20 cellular contexts compared by ENCODE assay signal in the genomic region with DNA sequence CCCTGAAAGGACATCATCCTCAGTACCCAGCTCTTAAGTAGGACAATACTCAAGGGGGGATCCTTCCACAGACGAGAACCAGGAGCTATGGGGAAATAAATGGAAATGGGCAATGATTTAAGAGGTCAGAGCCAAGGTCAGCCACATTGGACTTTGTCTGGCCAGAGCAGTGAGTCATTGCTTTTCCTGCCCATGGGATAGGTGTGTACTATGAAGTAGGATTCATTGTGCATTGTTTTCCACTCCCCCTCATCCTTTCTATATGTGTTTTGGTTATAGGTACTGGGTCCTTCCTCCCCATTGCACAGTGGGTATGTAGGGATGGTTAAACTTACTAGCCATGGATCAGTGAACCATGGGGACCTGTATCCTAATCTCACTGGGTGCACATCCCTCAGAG.
A peak's percentile ranks its signal among the peaks of the same experiment; 100 is the strongest.
DNase-seq lines count a peak whose midpoint lies in the region; FAIRE-seq and TF ChIP-seq lines count a peak whose summit lies in the region.
"Had no signal": no experiment of that assay in that cellular context is flagged by ENCODE, and none has a peak within 500 bp of the region (broad histone marks: within the 10 kb centered on the region; RNA-seq: fewer than 3 reads in every experiment).

No MANE protein-coding gene starts in this region.

- no peak overlapping the region for H3K4me3 ChIP-seq in fibroblast of pulmonary artery (replicated peaks; ENCODE audit: low read depth, low read length)
- no peak overlapping the region for H3K4me3 ChIP-seq in neuronal stem cell (ENCODE audit: low read length in 2 of 2)
- H3K4me3 ChIP-seq: A549, SJCRH30 had no signal

- H3K18ac ChIP-seq in neuronal stem cell (ENCODE audit: low read length): peak overlapping the region; percentile 35

- no peaks in the 10 kb centered on the region for H3K27me3 ChIP-seq in neuronal stem cell (ENCODE audit: control insufficient read depth in 3 of 3, insufficient read depth in 3 of 3, low read depth in 1 of 3, low read length in 3 of 3)
- H3K27me3 ChIP-seq: SJCRH30 had no signal

- DNase-seq in H54 (ENCODE audit: insufficient read length, low spot score) (no peak), amniotic epithelial cell (ENCODE audit: low read depth) (peak; percentile 38), fibroblast of pulmonary artery (ENCODE audit: low read depth) (peak; percentile 37), neuronal stem cell (ENCODE audit: low spot score) (no peak), T-helper 2 cell (no peak), HK-2 (ENCODE audit: unreplicated experiment) (no peak), ureter (ENCODE audit: low spot score) (no peak), hippocampal formation (lab: John Stamatoyannopoulos, UW) (no peak)
- DNase-seq: GF-D8; H7; KBM-7; NCI-H1105; NCI-H2029 treated with DMSO at 0.1 percent for 48 hours; NCI-H226; NCI-H524; NCI-H774; NK-92 treated with Interleukin-12 subunit alpha and Interleukin-12 subunit beta, amount 100 ng/mL, for 24 hours; SJCRH30 had no signal

- no peak overlapping the region for H2BK120ac ChIP-seq in neuronal stem cell (ENCODE audit: low read depth, low read length)

- no peak for TF ChIP-seq POLR2A in H54 (IDR thresholded peaks at IDR 0.05; ENCODE audit: low read depth, low read length)

- no peak overlapping the region for H4K8ac ChIP-seq in neuronal stem cell (ENCODE audit: low read depth, low read length)

- H3K14ac ChIP-seq in neuronal stem cell (ENCODE audit: low read length): no peak overlapping the region

- WGBS in neuronal stem cell (ENCODE audit: extremely low coverage in 2 of 2, insufficient read length in 2 of 2, insufficient replicate concordance in 1 of 2), 2 donors: no CpG with 5 or more reads among the region's 1 CpG

- H2AK5ac ChIP-seq in neuronal stem cell (ENCODE audit: low read depth, low read length): no peak overlapping the region

- H2BK15ac ChIP-seq in neuronal stem cell (ENCODE audit: low read length): no peak overlapping the region

- no peak overlapping the region for H3K4me2 ChIP-seq in neuronal stem cell (ENCODE audit: insufficient read depth, low read length, poor library complexity, severe bottlenecking)
- H3K4me2 ChIP-seq: A549 had no signal

- TF ChIP-seq CTCF in fibroblast of pulmonary artery (IDR thresholded peaks at IDR 0.05; ENCODE audit: low read length, missing control alignments): no peak

- H2AFZ ChIP-seq in neuronal stem cell (ENCODE audit: low read length): no peak overlapping the region

- no peak overlapping the region for H3K23ac ChIP-seq in neuronal stem cell (ENCODE audit: low read depth, low read length, poor library complexity)

- H2BK12ac ChIP-seq in neuronal stem cell (ENCODE audit: low read length): no peak overlapping the region

- H3K36me3 ChIP-seq in neuronal stem cell (replicated peaks in 1 of 2; ENCODE audit: control insufficient read depth in 2 of 2, insufficient read depth in 2 of 2, low read length in 2 of 2): no peaks in the 10 kb centered on the region
- H3K36me3 ChIP-seq: SJCRH30 had no signal

- H3K9ac ChIP-seq in neuronal stem cell (ENCODE audit: low read depth, low read length, poor library complexity): no peak overlapping the region

- FAIRE-seq in H54 (lab: Jason Lieb, UNC): peak; percentile 27
- FAIRE-seq: A549, GM19239 had no signal

- H2BK5ac ChIP-seq in neuronal stem cell (ENCODE audit: low read length): no peak overlapping the region

- no peak overlapping the region for H4K91ac ChIP-seq in neuronal stem cell (ENCODE audit: low read depth, low read length, poor library complexity)

- no peaks in the 10 kb centered on the region for H3K79me1 ChIP-seq in neuronal stem cell (ENCODE audit: low read depth, low read length)

- peaks cover 0 to 2% of the 10 kb centered on the region in 2 donors for H3K4me1 ChIP-seq in neuronal stem cell (ENCODE audit: control insufficient read depth in 2 of 2, insufficient read depth in 1 of 2, low read depth in 1 of 2, low read length in 2 of 2)
- H3K4me1 ChIP-seq: A549, SJCRH30 had no signal

- peaks cover 0 to 14% of the 10 kb centered on the region in 2 donors for H3K9me3 ChIP-seq in neuronal stem cell (replicated peaks in 1 of 2; ENCODE audit: control insufficient read depth in 2 of 2, insufficient read depth in 1 of 2, low read depth in 1 of 2, low read length in 2 of 2)
- H3K9me3 ChIP-seq: SJCRH30 had no signal

- no peak overlapping the region for H3K27ac ChIP-seq in neuronal stem cell (replicated peaks; ENCODE audit: low read length)
- H3K27ac ChIP-seq: A549, SJCRH30 had no signal

- H3K4ac ChIP-seq in neuronal stem cell (ENCODE audit: low read length): no peak overlapping the region

Comparison
In these comparisons a context has a peak if more than half of its experiments do, and no peak if none do; other contexts are left out.
1. DNase-seq: peak in amniotic epithelial cell (single experiment) and fibroblast of pulmonary artery (single experiment); none in H54 (single experiment), neuronal stem cell (single experiment), T-helper 2 cell (0 of 5), HK-2 (single experiment), ureter (single experiment) and hippocampal formation (0 of 2).